ENCODE assay signal across 12 cellular contexts in the genomic region with DNA sequence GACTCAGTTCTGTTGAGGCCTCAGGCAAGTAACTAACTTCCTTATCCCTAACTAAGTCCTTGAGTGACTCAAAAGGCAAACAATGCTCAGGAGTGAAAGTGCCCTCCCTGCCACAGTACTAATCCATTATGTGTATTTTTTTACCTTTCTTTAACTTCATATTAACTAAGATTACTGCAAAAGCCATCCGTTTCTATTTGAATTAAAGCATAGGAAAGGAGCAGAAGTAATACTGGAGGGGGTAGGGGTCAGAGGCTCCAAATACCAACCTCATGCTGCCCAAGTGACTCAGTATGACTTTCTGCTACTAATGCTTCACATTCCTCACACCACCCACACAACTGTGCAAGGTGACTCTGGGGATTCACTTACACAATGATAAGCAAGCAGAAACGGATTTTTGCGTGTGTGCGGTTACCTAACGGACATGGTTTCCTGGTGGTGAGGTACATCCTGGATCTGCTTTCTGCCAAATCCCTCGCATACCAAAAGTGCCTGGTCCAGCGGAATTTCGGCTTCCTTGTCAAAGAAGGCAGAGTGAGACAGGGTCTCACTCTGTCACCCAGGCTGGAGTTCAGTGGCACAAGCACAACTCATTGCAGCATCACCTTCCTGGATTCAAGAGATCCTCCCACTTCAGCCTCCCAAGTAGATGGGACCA. TPM values are rescaled to one million over a fixed set of nuclear protein-coding genes. Genes with fewer than 3 reads are reported as not detected.
DNase-seq lines count a peak whose midpoint lies in the region; ATAC-seq and TF ChIP-seq lines count a peak whose summit lies in the region.
"Had no signal": no experiment of that assay in that cellular context is flagged by ENCODE, and none has a peak within 500 bp of the region (broad histone marks: within the 10 kb centered on the region; RNA-seq: fewer than 3 reads in every experiment).

No MANE protein-coding gene starts in this region.

- no peaks in the 10 kb centered on the region for H3K9me3 Mint-ChIP-seq in activated CD4-positive, alpha-beta memory T cell treated with anti-CD3 and anti-CD28 coated beads for 36 hours
- no peaks in the 10 kb centered on the region for H3K9me3 Mint-ChIP-seq in activated CD4-positive, alpha-beta memory T cell treated with anti-CD3 and anti-CD28 coated beads, Interleukin-2, amount 10 ng/mL, durations not matched to agents 7 days and 5 days
- H3K9me3 Mint-ChIP-seq in activated T-helper 1 cell treated with anti-CD3 and anti-CD28 coated beads, Interleukin-12 subunit alpha, Interleukin-12 subunit beta, Interleukin-2, Interleukin-4 antibody, amounts not matched to agents 30 ng/mL and 10 ng/mL and 1 ng/mL, durations not matched to agents 14 hours and 24 hours and 36 hours, result no peaks in the 10 kb centered on the region

- POLR2A ChIA-PET in activated CD4-positive, alpha-beta memory T cell treated with anti-CD3 and anti-CD28 coated beads for 36 hours (lab: Charles Lee), result no interaction called here
- POLR2A ChIA-PET in activated CD4-positive, alpha-beta memory T cell treated with anti-CD3 and anti-CD28 coated beads, Interleukin-2, amount 10 ng/mL, durations not matched to agents 7 days and 5 days (lab: Charles Lee), result no interaction called here

- no peaks in the 10 kb centered on the region for H3K9me3 ChIP-seq in SJSA1 (replicated peaks)
- H3K9me3 ChIP-seq: vagina had no signal

- no peaks in the 10 kb centered on the region for H3K36me3 ChIP-seq in SJSA1

- intact Hi-C loops in activated CD4-positive, alpha-beta memory T cell treated with anti-CD3 and anti-CD28 coated beads for 36 hours (cut with micrococcal nuclease), result no loop called here
- intact Hi-C loops in activated T-helper 1 cell treated with anti-CD3 and anti-CD28 coated beads, Interleukin-12 subunit alpha, Interleukin-12 subunit beta, Interleukin-2, Interleukin-4 antibody, amounts not matched to agents 30 ng/mL and 10 ng/mL and 1 ng/mL, durations not matched to agents 14 hours and 24 hours and 36 hours (cut with micrococcal nuclease), result no loop called here

- no peak overlapping the region for H3K4me3 Mint-ChIP-seq in activated CD4-positive, alpha-beta memory T cell treated with anti-CD3 and anti-CD28 coated beads for 36 hours
- no peak overlapping the region for H3K4me3 Mint-ChIP-seq in activated CD4-positive, alpha-beta memory T cell treated with anti-CD3 and anti-CD28 coated beads, Interleukin-2, amount 10 ng/mL, durations not matched to agents 7 days and 5 days
- H3K4me3 Mint-ChIP-seq in activated T-helper 1 cell treated with anti-CD3 and anti-CD28 coated beads, Interleukin-12 subunit alpha, Interleukin-12 subunit beta, Interleukin-2, Interleukin-4 antibody, amounts not matched to agents 30 ng/mL and 10 ng/mL and 1 ng/mL, durations not matched to agents 14 hours and 24 hours and 36 hours, result no peak overlapping the region

- H3K27me3 Mint-ChIP-seq in activated CD4-positive, alpha-beta memory T cell treated with anti-CD3 and anti-CD28 coated beads for 36 hours, result no peaks in the 10 kb centered on the region
- no peaks in the 10 kb centered on the region for H3K27me3 Mint-ChIP-seq in activated CD4-positive, alpha-beta memory T cell treated with anti-CD3 and anti-CD28 coated beads, Interleukin-2, amount 10 ng/mL, durations not matched to agents 7 days and 5 days
- no peaks in the 10 kb centered on the region for H3K27me3 Mint-ChIP-seq in activated T-helper 1 cell treated with anti-CD3 and anti-CD28 coated beads, Interleukin-12 subunit alpha, Interleukin-12 subunit beta, Interleukin-2, Interleukin-4 antibody, amounts not matched to agents 30 ng/mL and 10 ng/mL and 1 ng/mL, durations not matched to agents 14 hours and 24 hours and 36 hours (ENCODE audit: insufficient read depth)

- H3K4me1 ChIP-seq in SJSA1 (replicated peaks), result peaks cover 33% of the 10 kb centered on the region
- H3K4me1 ChIP-seq: vagina had no signal

- no peaks in the 10 kb centered on the region for H3K27me3 ChIP-seq in SJSA1 (replicated peaks)
- H3K27me3 ChIP-seq: vagina had no signal

- TF ChIP-seq CTCF in fibroblast of the aortic adventitia (IDR thresholded peaks at IDR 0.05; ENCODE audit: insufficient read depth, low read length), result no peak

- CTCF ChIA-PET in activated CD4-positive, alpha-beta memory T cell treated with anti-CD3 and anti-CD28 coated beads for 36 hours (lab: Charles Lee), result no interaction called here
- CTCF ChIA-PET in activated CD4-positive, alpha-beta memory T cell treated with anti-CD3 and anti-CD28 coated beads, Interleukin-2, amount 10 ng/mL, durations not matched to agents 7 days and 5 days (lab: Charles Lee), result no interaction called here

- H3K27ac Mint-ChIP-seq in activated CD4-positive, alpha-beta memory T cell treated with anti-CD3 and anti-CD28 coated beads for 36 hours, result no peak overlapping the region
- H3K27ac Mint-ChIP-seq in activated CD4-positive, alpha-beta memory T cell treated with anti-CD3 and anti-CD28 coated beads, Interleukin-2, amount 10 ng/mL, durations not matched to agents 7 days and 5 days, result no peak overlapping the region
- no peak overlapping the region for H3K27ac Mint-ChIP-seq in activated T-helper 1 cell treated with anti-CD3 and anti-CD28 coated beads, Interleukin-12 subunit alpha, Interleukin-12 subunit beta, Interleukin-2, Interleukin-4 antibody, amounts not matched to agents 30 ng/mL and 10 ng/mL and 1 ng/mL, durations not matched to agents 14 hours and 24 hours and 36 hours

- DNase-seq in activated CD4-positive, alpha-beta memory T cell treated with anti-CD3 and anti-CD28 coated beads for 36 hours, result peak; percentile 54
- DNase-seq in activated CD4-positive, alpha-beta memory T cell treated with anti-CD3 and anti-CD28 coated beads, Interleukin-2, amount 10 ng/mL, durations not matched to agents 7 days and 5 days, result no peak
- DNase-seq in SJSA1 (ENCODE audit: low read depth in 1 of 2, low spot score in 2 of 2), result peak; percentile 87 to 90
- DNase-seq in fibroblast of the aortic adventitia (ENCODE audit: low read depth), result peak; percentile 99
- DNase-seq in smooth muscle cell of the brain vasculature (ENCODE audit: low read depth, low spot score), result peak; percentile 50
- DNase-seq in activated CD4-positive, CD25-positive, alpha-beta regulatory T cell (lab: John Stamatoyannopoulos, UW), result no peak
- no peak for DNase-seq in activated T-helper 1 cell treated with anti-CD3 and anti-CD28 coated beads, Interleukin-12 subunit alpha, Interleukin-12 subunit beta, Interleukin-2, Interleukin-4 antibody, amounts not matched to agents 30 ng/mL and 10 ng/mL and 1 ng/mL, durations not matched to agents 14 hours and 24 hours and 36 hours (ENCODE audit: low spot score)
- DNase-seq: activated T-cell treated with anti-CD3 and anti-CD28 coated beads, Interleukin-2, amount 50 U/mL, for 1 hour; C1 segment of cervical spinal cord had no signal

- no peak for ATAC-seq in GM21526 (IDR thresholded peaks at IDR 0.05; ENCODE audit: low FRiP score, unreplicated experiment)

- peaks cover 3% of the 10 kb centered on the region for H3K4me1 Mint-ChIP-seq in activated CD4-positive, alpha-beta memory T cell treated with anti-CD3 and anti-CD28 coated beads for 36 hours (ENCODE audit: low read depth)
- H3K4me1 Mint-ChIP-seq in activated CD4-positive, alpha-beta memory T cell treated with anti-CD3 and anti-CD28 coated beads, Interleukin-2, amount 10 ng/mL, durations not matched to agents 7 days and 5 days, result no peaks in the 10 kb centered on the region
- H3K4me1 Mint-ChIP-seq in activated T-helper 1 cell treated with anti-CD3 and anti-CD28 coated beads, Interleukin-12 subunit alpha, Interleukin-12 subunit beta, Interleukin-2, Interleukin-4 antibody, amounts not matched to agents 30 ng/mL and 10 ng/mL and 1 ng/mL, durations not matched to agents 14 hours and 24 hours and 36 hours (ENCODE audit: low read depth), result no peaks in the 10 kb centered on the region

- H3K27ac ChIP-seq in SJSA1, result peak overlapping the region; percentile 97
- H3K27ac ChIP-seq: vagina had no signal

- H3K36me3 Mint-ChIP-seq in activated CD4-positive, alpha-beta memory T cell treated with anti-CD3 and anti-CD28 coated beads for 36 hours, result no peaks in the 10 kb centered on the region
- no peaks in the 10 kb centered on the region for H3K36me3 Mint-ChIP-seq in activated CD4-positive, alpha-beta memory T cell treated with anti-CD3 and anti-CD28 coated beads, Interleukin-2, amount 10 ng/mL, durations not matched to agents 7 days and 5 days (ENCODE audit: low read depth)
- no peaks in the 10 kb centered on the region for H3K36me3 Mint-ChIP-seq in activated T-helper 1 cell treated with anti-CD3 and anti-CD28 coated beads, Interleukin-12 subunit alpha, Interleukin-12 subunit beta, Interleukin-2, Interleukin-4 antibody, amounts not matched to agents 30 ng/mL and 10 ng/mL and 1 ng/mL, durations not matched to agents 14 hours and 24 hours and 36 hours (ENCODE audit: low read depth)

- H3K4me3 ChIP-seq in SJSA1 (no peak overlapping the region), fibroblast of the aortic adventitia (ENCODE audit: low read depth, low read length) (no peak overlapping the region)
- H3K4me3 ChIP-seq: skin epidermis, vagina had no signal

RNA-seq across cellular contexts. Expression of a gene that starts 25.1 kb away (rescaled TPM):
- 1 to 10 TPM; 2.7 TPM for total RNA-seq in activated CD4-positive, alpha-beta memory T cell treated with anti-CD3 and anti-CD28 coated beads for 36 hours
- total RNA-seq in activated CD4-positive, alpha-beta memory T cell treated with anti-CD3 and anti-CD28 coated beads, Interleukin-2, amount 10 ng/mL, durations not matched to agents 7 days and 5 days, result 1 to 10 TPM in 1 of 2 experiments, under 1 TPM in 1; 0.88 to 1.4 TPM
- total RNA-seq in SJSA1 (2014; rRNA removed; shearing (Covaris generic)), result 2.7 and 12.1 TPM in 2 replicates
- total RNA-seq in fibroblast of the aortic adventitia (ENCODE audit: low replicate concordance), result 21.2 and 40.6 TPM in 2 replicates
- 6.0 and 7.0 TPM in 2 replicates for total RNA-seq in activated T-helper 1 cell treated with anti-CD3 and anti-CD28 coated beads, Interleukin-12 subunit alpha, Interleukin-12 subunit beta, Interleukin-2, Interleukin-4 antibody, amounts not matched to agents 30 ng/mL and 10 ng/mL and 1 ng/mL, durations not matched to agents 14 hours and 24 hours and 36 hours

RNA-seq across cellular contexts. Expression of a gene that starts 39.7 kb away (rescaled TPM):
- total RNA-seq in activated CD4-positive, alpha-beta memory T cell treated with anti-CD3 and anti-CD28 coated beads for 36 hours, result 10 to 100 TPM; 15.2 to 16.3 TPM
- total RNA-seq in activated CD4-positive, alpha-beta memory T cell treated with anti-CD3 and anti-CD28 coated beads, Interleukin-2, amount 10 ng/mL, durations not matched to agents 7 days and 5 days, result 10 to 100 TPM; 15.1 to 15.3 TPM
- 4.6 and 7.4 TPM in 2 replicates for total RNA-seq in SJSA1 (2014; rRNA removed; shearing (Covaris generic))
- 2.8 and 7.5 TPM in 2 replicates for total RNA-seq in fibroblast of the aortic adventitia (ENCODE audit: low replicate concordance)
- total RNA-seq in activated T-helper 1 cell treated with anti-CD3 and anti-CD28 coated beads, Interleukin-12 subunit alpha, Interleukin-12 subunit beta, Interleukin-2, Interleukin-4 antibody, amounts not matched to agents 30 ng/mL and 10 ng/mL and 1 ng/mL, durations not matched to agents 14 hours and 24 hours and 36 hours, result 17.7 and 19.5 TPM in 2 replicates

Comparison
In these comparisons a context has a peak if more than half of its experiments do, and no peak if none do; other contexts are left out.
1. DNase-seq: peak in activated CD4-positive, alpha-beta memory T cell treated with anti-CD3 and anti-CD28 coated beads for 36 hours (single experiment), SJSA1 (2 of 2), fibroblast of the aortic adventitia (single experiment) and smooth muscle cell of the brain vasculature (single experiment); none in activated CD4-positive, alpha-beta memory T cell treated with anti-CD3 and anti-CD28 coated beads, Interleukin-2, amount 10 ng/mL, durations not matched to agents 7 days and 5 days (single experiment), activated CD4-positive, CD25-positive, alpha-beta regulatory T cell (0 of 4) and activated T-helper 1 cell treated with anti-CD3 and anti-CD28 coated beads, Interleukin-12 subunit alpha, Interleukin-12 subunit beta, Interleukin-2, Interleukin-4 antibody, amounts not matched to agents 30 ng/mL and 10 ng/mL and 1 ng/mL, durations not matched to agents 14 hours and 24 hours and 36 hours (single experiment).